ENCODE assay signal across 18 cellular contexts in genomic region chr2:232870002-232870765, GRCh38. TPM values are rescaled to one million over a fixed set of nuclear protein-coding genes. Genes with fewer than 3 reads are reported as not detected.
DNase-seq lines count a peak whose midpoint lies in the region; ATAC-seq and TF ChIP-seq lines count a peak whose summit lies in the region.
"Had no signal": no experiment of that assay in that cellular context is flagged by ENCODE, and none has a peak within 500 bp of the region (broad histone marks: within the 10 kb centered on the region; RNA-seq: fewer than 3 reads in every experiment).

Gene SNORC, plus strand, starts transcription at chr2:232870264. Its CDS starts 78 bp downstream, at chr2:232870342.

- H3K36me3 Mint-ChIP-seq in osteocyte (ENCODE audit: unreplicated experiment) (no peaks in the 10 kb centered on the region), T-cell (peaks cover 9% of the 10 kb centered on the region), glutamatergic neuron (ENCODE audit: unreplicated experiment) (no peaks in the 10 kb centered on the region)
- H3K36me3 Mint-ChIP-seq: natural killer cell treated with Interleukin-12 subunit alpha and Interleukin-12 subunit beta and Interleukin-15 and Interleukin-18, amount 100 ng/mL, for 72 hours had no signal

- POLR2A ChIA-PET in T-cell (lab: Charles Lee): no interaction called here

- H3K27me3 ChIP-seq in upper lobe of right lung: peaks cover 7% of the 10 kb centered on the region
- H3K27me3 ChIP-seq: hepatocyte had no signal

- ATAC-seq in Right ventricle myocardium inferior (no peak), left ventricle myocardium superior (no peak), upper lobe of right lung (no peak), T-cell (replicated peaks in 1 of 4) (no peak)
- ATAC-seq: natural killer cell treated with Interleukin-12 subunit alpha and Interleukin-12 subunit beta and Interleukin-15 and Interleukin-18, amount 100 ng/mL, for 72 hours; stimulated activated effector memory CD8-positive, alpha-beta T cell treated with anti-CD3 and anti-CD28 coated beads, Interleukin-12 subunit alpha, Interleukin-12 subunit beta, amount 100 ng/mL, for 72 hours had no signal

- intact Hi-C loops in Right ventricle myocardium inferior (cut with DNase I) (no loop called here), left ventricle myocardium superior (cut with micrococcal nuclease) (no loop called here), upper lobe of right lung (cut with DNase I) (no loop called here)

- no peak within 1 kb of the TSS for H3K4me3 Mint-ChIP-seq in osteocyte (ENCODE audit: unreplicated experiment)
- no peak within 1 kb of the TSS for H3K4me3 Mint-ChIP-seq in T-cell
- H3K4me3 Mint-ChIP-seq in glutamatergic neuron (ENCODE audit: unreplicated experiment): no peak within 1 kb of the TSS
- H3K4me3 Mint-ChIP-seq: natural killer cell treated with Interleukin-12 subunit alpha and Interleukin-12 subunit beta and Interleukin-15 and Interleukin-18, amount 100 ng/mL, for 72 hours; stimulated activated effector memory CD8-positive, alpha-beta T cell treated with anti-CD3 and anti-CD28 coated beads, Interleukin-12 subunit alpha, Interleukin-12 subunit beta, amount 100 ng/mL, for 72 hours had no signal

- CTCF ChIA-PET in T-cell (lab: Charles Lee): no interaction called here

- H3K27ac ChIP-seq in coronary artery (no peak within 1 kb of the TSS), upper lobe of right lung (no peak within 1 kb of the TSS)
- H3K27ac ChIP-seq: hepatocyte had no signal

- H3K4me3 ChIP-seq in coronary artery (no peak within 1 kb of the TSS), upper lobe of right lung (no peak within 1 kb of the TSS)
- H3K4me3 ChIP-seq: hepatocyte had no signal

- no peaks in the 10 kb centered on the region for H3K36me3 ChIP-seq in upper lobe of right lung

- TF ChIP-seq CTCF in coronary artery (IDR thresholded peaks at IDR 0.05): no peak
- no peak for TF ChIP-seq CTCF in osteocyte (IDR thresholded peaks at IDR 0.05)
- no peak for TF ChIP-seq CTCF in upper lobe of right lung (IDR thresholded peaks at IDR 0.05)
- no peak for TF ChIP-seq CTCF in glutamatergic neuron (IDR thresholded peaks at IDR 0.05; ENCODE audit: partially characterized antibody, unreplicated experiment)

- no peaks in the 10 kb centered on the region for H3K9me3 ChIP-seq in upper lobe of right lung

- no peaks in the 10 kb centered on the region for H3K4me1 Mint-ChIP-seq in osteocyte (ENCODE audit: unreplicated experiment)
- H3K4me1 Mint-ChIP-seq in T-cell: peaks cover 0 to 4% (median 0%) of the 10 kb centered on the region in 3 donors
- H3K4me1 Mint-ChIP-seq in glutamatergic neuron (ENCODE audit: low read depth, unreplicated experiment): peaks cover 1% of the 10 kb centered on the region

- H3K4me1 ChIP-seq in upper lobe of right lung: no peaks in the 10 kb centered on the region

- peaks cover 2% of the 10 kb centered on the region for H3K27me3 Mint-ChIP-seq in osteocyte (ENCODE audit: unreplicated experiment)
- H3K27me3 Mint-ChIP-seq in T-cell: peaks cover 4 to 17% of the 10 kb centered on the region in 2 donors
- peaks cover 2% of the 10 kb centered on the region for H3K27me3 Mint-ChIP-seq in glutamatergic neuron (ENCODE audit: unreplicated experiment)

- no peak within 1 kb of the TSS for H3K27ac Mint-ChIP-seq in osteocyte (ENCODE audit: unreplicated experiment)
- peak within 1 kb of the TSS in 1 of 2 donors; percentile 17 for H3K27ac Mint-ChIP-seq in T-cell
- no peak within 1 kb of the TSS for H3K27ac Mint-ChIP-seq in glutamatergic neuron (ENCODE audit: unreplicated experiment)
- H3K27ac Mint-ChIP-seq: natural killer cell treated with Interleukin-12 subunit alpha and Interleukin-12 subunit beta and Interleukin-15 and Interleukin-18, amount 100 ng/mL, for 72 hours; stimulated activated effector memory CD8-positive, alpha-beta T cell treated with anti-CD3 and anti-CD28 coated beads, Interleukin-12 subunit alpha, Interleukin-12 subunit beta, amount 100 ng/mL, for 72 hours had no signal

- DNase-seq in Right ventricle myocardium inferior (ENCODE audit: missing footprints): peak; percentile 42
- DNase-seq in left ventricle myocardium superior: no peak
- DNase-seq in coronary artery (ENCODE audit: low spot score): peak; percentile 33
- peak; percentile 82 for DNase-seq in osteocyte (ENCODE audit: extremely low spot score, unreplicated experiment)
- peak; percentile 40 for DNase-seq in upper lobe of right lung
- DNase-seq in SIG-M5 (lab: John Stamatoyannopoulos, UW): no peak
- DNase-seq in T-cell: no peak
- no peak for DNase-seq in glutamatergic neuron
- DNase-seq: activated CD4-positive, alpha-beta T cell treated with anti-CD3 and anti-CD28 coated beads, Interleukin-2, amount 50 U/mL, for 1 hour; cerebellar nuclear complex; islet precursor cell; MM.1S; NCI-H1694; NCI-H226; stimulated activated CD4-positive, alpha-beta T cell treated with anti-CD3 and anti-CD28 coated beads, Interleukin-12 subunit alpha, Interleukin-12 subunit beta, amount 100 ng/mL, for 4 hours had no signal

- H3K9me3 Mint-ChIP-seq in osteocyte (ENCODE audit: unreplicated experiment) (no peaks in the 10 kb centered on the region), T-cell (no peaks in the 10 kb centered on the region), glutamatergic neuron (ENCODE audit: unreplicated experiment) (no peaks in the 10 kb centered on the region)
- H3K9me3 Mint-ChIP-seq: natural killer cell treated with Interleukin-12 subunit alpha and Interleukin-12 subunit beta and Interleukin-15 and Interleukin-18, amount 100 ng/mL, for 72 hours; stimulated activated effector memory CD8-positive, alpha-beta T cell treated with anti-CD3 and anti-CD28 coated beads, Interleukin-12 subunit alpha, Interleukin-12 subunit beta, amount 100 ng/mL, for 72 hours had no signal

RNA-seq across cellular contexts. Expression of gene SNORC, which starts in this region (rescaled TPM):
- total RNA-seq in Right ventricle myocardium inferior (0.46 TPM), left ventricle myocardium superior (1.3 TPM), osteocyte (1.9 and 2.1 TPM in 2 replicates), upper lobe of right lung (0.96 TPM), T-cell (1 to 10 TPM in 4 of 5 donors, under 1 TPM in 1; 0.96 to 4.1 (median 3.2) TPM), glutamatergic neuron (ENCODE audit: unreplicated experiment) (2.4 TPM)

Comparison
In these comparisons a context has a peak if more than half of its experiments do, and no peak if none do; other contexts are left out.
1. Peak in DNase-seq in Right ventricle myocardium inferior; RNA of the gene not detected or under 1 TPM.
2. Peak in DNase-seq in upper lobe of right lung; RNA of the gene not detected or under 1 TPM.
3. DNase-seq: peak in coronary artery (single experiment) and osteocyte (single experiment); none in left ventricle myocardium superior (single experiment), SIG-M5 (single experiment), T-cell (0 of 34) and glutamatergic neuron (single experiment).